2 cellular contexts compared by ENCODE assay signal in genomic region chr19:16618248-16618647, GRCh38.
TF ChIP-seq lines count a peak whose summit lies in the region.

No MANE protein-coding gene starts in this region.

TF ChIP-seq in IMR-90, 13 proteins besides CTCF, POLR2A, EP300 and RAD21:
- no peak for TF ChIP-seq FOS (IDR thresholded peaks at IDR 0.05; ENCODE audit: low read depth, low read length)
- no peak for TF ChIP-seq NFE2L2 (IDR thresholded peaks at IDR 0.05; ENCODE audit: low read depth, low read length)
- no peak for TF ChIP-seq ELK1 (IDR thresholded peaks at IDR 0.05; ENCODE audit: borderline replicate concordance, low read depth, low read length)
- no peak for TF ChIP-seq MXI1 (IDR thresholded peaks at IDR 0.05; ENCODE audit: borderline replicate concordance, low read depth, low read length)
- TF ChIP-seq SMC3 (IDR thresholded peaks at IDR 0.05; ENCODE audit: low read depth, low read length), result no peak

TF ChIP-seq in GM12878, 131 proteins besides CTCF, POLR2A, EP300 and RAD21:
- TF ChIP-seq YY1 (IDR thresholded peaks at IDR 0.05; ENCODE audit: low read depth, low read length) (no peak), POLR2AphosphoS5 (IDR thresholded peaks at IDR 0.05; ENCODE audit: low read length) (0 out of 2 replicates have a peak, but pooled peaks have one; percentile 23), RUNX3 (IDR thresholded peaks at IDR 0.05; ENCODE audit: low read length) (peak; percentile 43; the same call in 1 of the 2 replicates), PAX5 (IDR thresholded peaks at IDR 0.05; ENCODE audit: borderline replicate concordance, low read depth, low read length) (0 out of 2 replicates have a peak, but pooled peaks have one; percentile 16), TCF12 (IDR thresholded peaks at IDR 0.05; ENCODE audit: low read depth, low read length) (0 out of 2 replicates have a peak, but pooled peaks have one; percentile 30)
